ENCODE assay signal across 8 cellular contexts in the genomic region with DNA sequence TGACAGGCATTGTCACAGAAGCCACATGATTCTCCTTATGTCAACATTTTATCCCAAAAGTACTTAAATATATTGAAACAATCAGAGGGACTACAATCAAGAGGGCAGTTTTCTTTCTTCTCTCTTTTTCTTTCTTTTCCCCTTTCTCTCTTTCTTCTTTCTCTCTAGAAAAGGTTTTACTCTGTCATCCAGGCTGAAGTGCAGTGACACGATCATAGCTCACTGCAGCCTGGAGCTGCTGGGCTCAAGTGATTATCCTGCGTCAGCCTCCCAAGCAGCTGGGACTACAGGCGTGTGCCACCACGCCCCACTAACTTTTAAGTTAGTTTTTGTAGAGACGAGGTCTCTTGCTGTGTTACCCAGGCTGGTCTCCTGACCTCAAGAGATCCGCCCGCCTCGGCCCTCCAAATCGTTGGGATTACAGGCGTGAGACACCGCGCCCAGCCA. TPM values are rescaled to one million over a fixed set of nuclear protein-coding genes. Genes with fewer than 3 reads are reported as not detected.
A peak's percentile ranks its signal among the peaks of the same experiment; 100 is the strongest.
DNase-seq lines count a peak whose midpoint lies in the region; TF ChIP-seq lines count a peak whose summit lies in the region.

No MANE protein-coding gene starts in this region.

- H3K9me3 ChIP-seq in muscle layer of duodenum (ENCODE audit: control insufficient read depth in 1 of 2, low read length in 2 of 2), result no peaks in the 10 kb centered on the region

- H3K4me2 ChIP-seq in KMS-11, result peak overlapping the region; percentile 57

- DNase-seq in chondrocyte (ENCODE audit: low spot score) (no peak), SW 1271 (lab: John Stamatoyannopoulos, UW) (no peak), NCI-H2227 (lab: John Stamatoyannopoulos, UW; ENCODE audit: unreplicated experiment) (no peak), HK-2 (ENCODE audit: unreplicated experiment) (no peak), mesenteric fat pad (ENCODE audit: low spot score) (no peak)

- H3K27me3 ChIP-seq in ACC112 (ENCODE audit: insufficient read depth, low read length) (no peaks in the 10 kb centered on the region), KMS-11 (ENCODE audit: insufficient read depth, low read depth) (no peaks in the 10 kb centered on the region), muscle layer of duodenum (ENCODE audit: low read depth, low read length) (no peaks in the 10 kb centered on the region)

- H3K4me1 Mint-ChIP-seq in chondrocyte (ENCODE audit: low read depth), result peaks cover 48% of the 10 kb centered on the region

- no peaks in the 10 kb centered on the region for H3K36me3 Mint-ChIP-seq in chondrocyte (ENCODE audit: low read depth)

- H3K4me3 ChIP-seq in ACC112 (ENCODE audit: low read depth, low read length), result peak overlapping the region; percentile 98
- peak overlapping the region; percentile 53 for H3K4me3 ChIP-seq in KMS-11 (IDR thresholded peaks at IDR 0.05; ENCODE audit: insufficient read depth, low read depth, low read length)
- H3K4me3 ChIP-seq in muscle layer of duodenum (ENCODE audit: low read depth in 1 of 2, low read length in 2 of 2), result peak overlapping the region; percentile 52 to 85

- H3K4me3 Mint-ChIP-seq in chondrocyte (ENCODE audit: unreplicated experiment), result peak overlapping the region; percentile 80

- TF ChIP-seq CTCF in KMS-11 (conservative IDR thresholded peaks at IDR 0.05; ENCODE audit: low read depth, low read length), result no peak
- no peak for TF ChIP-seq CTCF in chondrocyte (IDR thresholded peaks at IDR 0.05)

- no peaks in the 10 kb centered on the region for H3K27me3 Mint-ChIP-seq in chondrocyte (ENCODE audit: low read depth)

- no peaks in the 10 kb centered on the region for H4K20me1 ChIP-seq in KMS-11 (ENCODE audit: insufficient read depth)

- peak overlapping the region; percentile 96 for H2AFZ ChIP-seq in ACC112 (ENCODE audit: low read length, unreplicated experiment)
- peak overlapping the region; percentile 19; the same call in 1 of the 2 replicates for H2AFZ ChIP-seq in KMS-11 (ENCODE audit: low read depth)

- peaks cover 21% of the 10 kb centered on the region for H3K4me1 ChIP-seq in ACC112 (ENCODE audit: control insufficient read depth, insufficient read depth, low read length, unreplicated experiment)
- H3K4me1 ChIP-seq in KMS-11 (ENCODE audit: low read depth, poor library complexity, severe bottlenecking), result peaks cover 37% of the 10 kb centered on the region
- peaks cover 6 to 24% of the 10 kb centered on the region in 2 donors for H3K4me1 ChIP-seq in muscle layer of duodenum (ENCODE audit: control insufficient read depth in 1 of 2, insufficient read depth in 2 of 2, low read length in 2 of 2)

- H3K27ac Mint-ChIP-seq in chondrocyte (ENCODE audit: unreplicated experiment), result peak overlapping the region; percentile 93

- H3K36me3 ChIP-seq in ACC112 (ENCODE audit: insufficient read depth, low read length), result no peaks in the 10 kb centered on the region
- H3K36me3 ChIP-seq in KMS-11 (ENCODE audit: insufficient read depth), result peaks cover 30% of the 10 kb centered on the region; the same call in 1 of the 2 replicates
- H3K36me3 ChIP-seq in muscle layer of duodenum (ENCODE audit: control insufficient read depth in 1 of 2, insufficient read depth in 2 of 2, low read length in 2 of 2), result no peaks in the 10 kb centered on the region

- no peaks in the 10 kb centered on the region for H3K9me3 Mint-ChIP-seq in chondrocyte (ENCODE audit: low read depth)

- H3K79me2 ChIP-seq in ACC112 (ENCODE audit: control insufficient read depth, insufficient read depth, low read length, unreplicated experiment) (peaks cover 36% of the 10 kb centered on the region), KMS-11 (ENCODE audit: insufficient read depth, low read depth) (peaks cover 84% of the 10 kb centered on the region)

- peak overlapping the region; percentile 98 for H3K9ac ChIP-seq in KMS-11

- peak overlapping the region; percentile 64 for H3K27ac ChIP-seq in ACC112 (ENCODE audit: low read depth, low read length)
- peak overlapping the region; percentile 96 for H3K27ac ChIP-seq in KMS-11
- H3K27ac ChIP-seq in muscle layer of duodenum (ENCODE audit: low read length), result peak overlapping the region; percentile 43

RNA-seq across cellular contexts. Expression of gene PRKD3, which starts 1.0 kb away (rescaled TPM):
- 40.2 to 45.4 TPM (median 43.8 TPM) in 3 replicates for total RNA-seq in chondrocyte
- 35.1 TPM for total RNA-seq in mesenteric fat pad

RNA-seq across cellular contexts. Expression of gene QPCT, which starts 18.8 kb away (rescaled TPM):
- total RNA-seq in chondrocyte, result 0.67 to 1.2 TPM in 2 of 3 replicates, not detected in the other
- total RNA-seq in mesenteric fat pad, result 5.6 TPM

Comparison
In these comparisons a context has a peak if more than half of its experiments do, and no peak if none do; other contexts are left out.
1. H3K27ac ChIP-seq: peak in every context shown above with its lines; median percentile 96 in KMS-11; 64 in ACC112; 43 in muscle layer of duodenum.